19 cellular contexts compared by ENCODE assay signal in genomic region chr20:7257719-7258466, GRCh38.
A peak's percentile ranks its signal among the peaks of the same experiment; 100 is the strongest.
DNase-seq lines count a peak whose midpoint lies in the region; ATAC-seq and TF ChIP-seq lines count a peak whose summit lies in the region.
"Had no signal": no experiment of that assay in that cellular context is flagged by ENCODE, and none has a peak within 500 bp of the region (broad histone marks: within the 10 kb centered on the region; RNA-seq: fewer than 3 reads in every experiment).

No MANE protein-coding gene starts in this region.

- TF ChIP-seq CTCF in heart right ventricle (IDR thresholded peaks at IDR 0.05) = no peak
- TF ChIP-seq CTCF in right atrium auricular region (IDR thresholded peaks at IDR 0.05) = no peak

- intact Hi-C loops in Right ventricle myocardium inferior (cut with DNase I) (loop anchor here (5.0 to 10.0 kb wide), 2 partner anchors 46 to 133 kb away; no protein-coding TSS in a partner anchor), cardiac septum (cut with DNase I) (no loop called here), heart right ventricle (cut with DNase I) (loop anchor here in 2 of 10 donors (10.0 kb wide), 1 partner anchor 133 kb away; no protein-coding TSS in a partner anchor)

- H3K27ac ChIP-seq in heart right ventricle = peak overlapping the region; percentile 42 to 86 (median 73)
- H3K27ac ChIP-seq in right atrium auricular region = peak overlapping the region; percentile 12 to 77
- H3K27ac ChIP-seq: BLaER1, GM23248, HL-60 had no signal

- H3K4me1 ChIP-seq in heart right ventricle = peaks cover 0 to 15% (median 0%) of the 10 kb centered on the region in 9 donors
- no peaks in the 10 kb centered on the region for H3K4me1 ChIP-seq in right atrium auricular region
- H3K4me1 ChIP-seq: BLaER1 had no signal

- WGBS in heart right ventricle, 2 donors = 54 to 63% methylated on average over 3 of the region's 3 CpGs

- H3K36me3 ChIP-seq in heart right ventricle = no peaks in the 10 kb centered on the region
- H3K36me3 ChIP-seq in right atrium auricular region = no peaks in the 10 kb centered on the region
- H3K36me3 ChIP-seq: BLaER1 had no signal

- ATAC-seq in Right ventricle myocardium inferior = peak; percentile 97
- peak; percentile 77 to 99 (median 95) for ATAC-seq in heart right ventricle
- ATAC-seq: HCT116 had no signal

- H3K9me3 ChIP-seq in heart right ventricle = peaks cover 0 to 11% (median 0%) of the 10 kb centered on the region in 11 donors
- no peaks in the 10 kb centered on the region for H3K9me3 ChIP-seq in right atrium auricular region
- H3K9me3 ChIP-seq: BLaER1 had no signal

- H3K4me3 ChIP-seq in heart right ventricle (peak overlapping the region in 9 of 10 donors; percentile 19 to 54 (median 36)), right atrium auricular region (peak overlapping the region; percentile 17 to 21)
- H3K4me3 ChIP-seq: BLaER1, GM23248 had no signal

- no peaks in the 10 kb centered on the region for H3K27me3 ChIP-seq in heart right ventricle
- no peaks in the 10 kb centered on the region for H3K27me3 ChIP-seq in right atrium auricular region
- H3K27me3 ChIP-seq: BLaER1 had no signal

- DNase-seq in Right ventricle myocardium inferior (ENCODE audit: missing footprints) (peak; percentile 50), cardiac septum (ENCODE audit: low spot score) (no peak), heart right ventricle (peak; percentile 18 to 37), right atrium auricular region (ENCODE audit: low spot score) (no peak), mucosa of gallbladder (ENCODE audit: low spot score) (peak; percentile 46), MV-4-11 (lab: John Stamatoyannopoulos, UW) (no peak), H4 (ENCODE audit: low spot score) (no peak)
- no peak for DNase-seq in stimulated activated naive CD4-positive, alpha-beta T cell (lab: John Stamatoyannopoulos, UW)
- DNase-seq: 8988T; CD4-positive, alpha-beta memory T cell; DMS153; DMS79; GDM1; GM23248; H7; HFFc6 had no signal

Comparison
In these comparisons a context has a peak if more than half of its experiments do, and no peak if none do; other contexts are left out.
1. DNase-seq: peak in Right ventricle myocardium inferior (single experiment), heart right ventricle (2 of 2) and mucosa of gallbladder (single experiment); none in cardiac septum (single experiment), right atrium auricular region (single experiment), MV-4-11 (single experiment), stimulated activated naive CD4-positive, alpha-beta T cell (0 of 6) and H4 (single experiment).